In genomic region chr7:76281706-76282343, GRCh38 we compare ENCODE assay signal across 9 cellular contexts.
A peak's percentile ranks its signal among the peaks of the same experiment; 100 is the strongest.
DNase-seq lines count a peak whose midpoint lies in the region; ATAC-seq and TF ChIP-seq lines count a peak whose summit lies in the region.
"Had no signal": no experiment of that assay in that cellular context is flagged by ENCODE, and none has a peak within 500 bp of the region (broad histone marks: within the 10 kb centered on the region; RNA-seq: fewer than 3 reads in every experiment).

No MANE protein-coding gene starts in this region.

- H3K9ac ChIP-seq in NT2/D1 (ENCODE audit: insufficient read length, low read depth) (peak overlapping the region; percentile 63), duodenal mucosa (ENCODE audit: low read depth in 1 of 2, low read length in 2 of 2) (no peak overlapping the region)

- H3K4me3 ChIP-seq in AG09309 (ENCODE audit: control insufficient read depth, low read depth, low read length) (peak overlapping the region; percentile 34), NT2/D1 (ENCODE audit: insufficient read length, low read depth) (peak overlapping the region; percentile 48), duodenal mucosa (ENCODE audit: low read depth in 1 of 2, low read length in 2 of 2) (peak overlapping the region; percentile 22 to 50)

- H3K4me1 ChIP-seq in NT2/D1 (ENCODE audit: insufficient read depth, insufficient read length) (peaks cover 4% of the 10 kb centered on the region), duodenal mucosa (ENCODE audit: control insufficient read depth in 1 of 2, insufficient read depth in 2 of 2, low read length in 2 of 2) (peaks cover 6 to 9% of the 10 kb centered on the region in 2 donors)

- peaks cover 53% of the 10 kb centered on the region for H3K27me3 ChIP-seq in NT2/D1 (ENCODE audit: insufficient read depth, insufficient read length)
- peaks cover 33% of the 10 kb centered on the region in 2 donors for H3K27me3 ChIP-seq in duodenal mucosa (ENCODE audit: control insufficient read depth in 1 of 2, insufficient read depth in 2 of 2, low read length in 2 of 2)

- H3K4me3 Mint-ChIP-seq in nephron, result peak overlapping the region; percentile 78 to 84 (median 81)

- peaks cover 84% of the 10 kb centered on the region for H3K27me3 Mint-ChIP-seq in nephron (ENCODE audit: low read depth)

- H3K9me3 Mint-ChIP-seq in nephron, result no peaks in the 10 kb centered on the region

- H3K36me3 Mint-ChIP-seq in nephron (ENCODE audit: low read depth), result no peaks in the 10 kb centered on the region

- no peak overlapping the region for H3K27ac Mint-ChIP-seq in nephron

- H3K27ac ChIP-seq in duodenal mucosa (ENCODE audit: low read depth, low read length), result no peak overlapping the region

- no peak for ATAC-seq in HG03439 (IDR thresholded peaks at IDR 0.05; ENCODE audit: unreplicated experiment)
- ATAC-seq in GM18517 (IDR thresholded peaks at IDR 0.05; ENCODE audit: unreplicated experiment), result no peak

- no peak for TF ChIP-seq CTCF in AG09309 (IDR thresholded peaks at IDR 0.05; ENCODE audit: control insufficient read depth, insufficient read depth, low read depth, low read length, missing control alignments)
- no peak for TF ChIP-seq CTCF in nephron (IDR thresholded peaks at IDR 0.05; ENCODE audit: unreplicated experiment in 3 of 3)

- H3K9me3 ChIP-seq in NT2/D1 (ENCODE audit: insufficient read depth, low read length) (peaks cover 4% of the 10 kb centered on the region; the same call in 1 of the 2 replicates), duodenal mucosa (ENCODE audit: control insufficient read depth in 1 of 2, low read length in 2 of 2) (no peaks in the 10 kb centered on the region)

- H3K36me3 ChIP-seq in NT2/D1 (ENCODE audit: insufficient read depth, insufficient read length, low read length) (peaks cover 6% of the 10 kb centered on the region), duodenal mucosa (ENCODE audit: control insufficient read depth in 1 of 2, insufficient read depth in 2 of 2, low read length in 2 of 2) (no peaks in the 10 kb centered on the region)

- H3K4me1 Mint-ChIP-seq in nephron, result peaks cover 6% of the 10 kb centered on the region

- DNase-seq in AG09309 (ENCODE audit: low read depth), result no peak
- DNase-seq in NT2/D1 (ENCODE audit: low read depth, low spot score), result no peak
- DNase-seq in effector CD8-positive, alpha-beta T cell (lab: John Stamatoyannopoulos, UW), result no peak
- no peak for DNase-seq in SHP77 treated with DMSO at 0.1 percent for 48 hours (lab: John Stamatoyannopoulos, UW)
- DNase-seq: NCI-H1436 treated with DMSO at 0.1 percent for 48 hours had no signal
